13 cellular contexts compared by ENCODE assay signal in genomic region chr11:134032501-134033091, GRCh38. TPM values are rescaled to one million over a fixed set of nuclear protein-coding genes. Genes with fewer than 3 reads are reported as not detected.
DNase-seq lines count a peak whose midpoint lies in the region; ATAC-seq, FAIRE-seq and TF ChIP-seq lines count a peak whose summit lies in the region.
"Had no signal": no experiment of that assay in that cellular context is flagged by ENCODE, and none has a peak within 500 bp of the region (broad histone marks: within the 10 kb centered on the region; RNA-seq: fewer than 3 reads in every experiment).

No MANE protein-coding gene starts in this region.

- H3K9me3 ChIP-seq in heart left ventricle (no peaks in the 10 kb centered on the region), WERI-Rb-1 (ENCODE audit: severe bottlenecking) (no peaks in the 10 kb centered on the region), tibial artery (no peaks in the 10 kb centered on the region), small intestine (ENCODE audit: control insufficient read depth, low read depth) (no peaks in the 10 kb centered on the region)
- H3K9me3 ChIP-seq: neutrophil had no signal

- H3K4me1 Mint-ChIP-seq in stimulated activated memory B cell treated with anti-CD40 and anti-IgM and Interleukin-4, amounts not matched to agents 10 μg/mL and 1 μg/mL and 100 μg/mL, for 72 hours: peaks cover 34% of the 10 kb centered on the region

- no peaks in the 10 kb centered on the region for H3K9me3 Mint-ChIP-seq in stimulated activated memory B cell treated with anti-CD40 and anti-IgM and Interleukin-4, amounts not matched to agents 10 μg/mL and 1 μg/mL and 100 μg/mL, for 72 hours
- H3K9me3 Mint-ChIP-seq: activated naive CD4-positive, alpha-beta T cell treated with anti-CD3 and anti-CD28 coated beads, Interleukin-2, amount 50 U/mL, for 24 hours had no signal

- TF ChIP-seq CTCF in heart left ventricle (IDR thresholded peaks at IDR 0.05) (no peak), WERI-Rb-1 (IDR thresholded peaks at IDR 0.05; ENCODE audit: low read depth, low read length) (no peak), tibial artery (IDR thresholded peaks at IDR 0.05) (no peak)

- no peaks in the 10 kb centered on the region for H3K36me3 Mint-ChIP-seq in stimulated activated memory B cell treated with anti-CD40 and anti-IgM and Interleukin-4, amounts not matched to agents 10 μg/mL and 1 μg/mL and 100 μg/mL, for 72 hours
- H3K36me3 Mint-ChIP-seq: activated naive CD4-positive, alpha-beta T cell treated with anti-CD3 and anti-CD28 coated beads, Interleukin-2, amount 50 U/mL, for 24 hours had no signal

- intact Hi-C loops in heart left ventricle (cut with DNase I): loop anchor here in 3 of 10 donors (5.0 to 10.0 kb wide), 2 partner anchors 78 to 80 kb away; partner anchors contain the start of gene IGSF9B (in 1 of the 3)
- intact Hi-C loops in cardiac septum (cut with DNase I): no loop called here
- intact Hi-C loops in tibial artery (cut with DNase I; ENCODE audit: low total_unique reads): loop anchor here (5.0 kb wide), 1 partner anchor 65 kb away; no protein-coding TSS in a partner anchor

- no peaks in the 10 kb centered on the region for H3K27me3 ChIP-seq in heart left ventricle
- H3K27me3 ChIP-seq in WERI-Rb-1 (ENCODE audit: insufficient read depth, low read depth, severe bottlenecking): no peaks in the 10 kb centered on the region
- no peaks in the 10 kb centered on the region for H3K27me3 ChIP-seq in layer of hippocampus (ENCODE audit: control insufficient read depth, insufficient read depth, low read length)
- H3K27me3 ChIP-seq in tibial artery: peaks cover 0 to 13% of the 10 kb centered on the region in 2 donors
- peaks cover 0 to 3% of the 10 kb centered on the region in 2 donors for H3K27me3 ChIP-seq in small intestine (ENCODE audit: control insufficient read depth in 2 of 2, insufficient read depth in 2 of 2, low read length in 2 of 2)

- H3K4me3 Mint-ChIP-seq in stimulated activated memory B cell treated with anti-CD40 and anti-IgM and Interleukin-4, amounts not matched to agents 10 μg/mL and 1 μg/mL and 100 μg/mL, for 72 hours: no peak overlapping the region

- peaks cover 3 to 49% (median 37%) of the 10 kb centered on the region in 12 donors for H3K4me1 ChIP-seq in heart left ventricle
- peaks cover 3 to 42% (median 30%) of the 10 kb centered on the region in 4 donors for H3K4me1 ChIP-seq in tibial artery
- H3K4me1 ChIP-seq in small intestine (ENCODE audit: control insufficient read depth in 2 of 2, insufficient read depth in 1 of 2, low read depth in 1 of 2, low read length in 1 of 2): peaks cover 0 to 5% of the 10 kb centered on the region in 2 donors

- 42 to 71% (median 54%) methylated on average over 6 to 24 of the region's 24 CpGs for WGBS in heart left ventricle, 4 donors
- WGBS in small intestine, 3 donors: 25 to 46% (median 45%) methylated on average over 21 to 24 of the region's 24 CpGs

- FAIRE-seq in small intestine (lab: Jason Lieb, UNC): no peak
- FAIRE-seq: D721Med had no signal

- H3K27ac Mint-ChIP-seq in stimulated activated memory B cell treated with anti-CD40 and anti-IgM and Interleukin-4, amounts not matched to agents 10 μg/mL and 1 μg/mL and 100 μg/mL, for 72 hours: no peak overlapping the region

- ATAC-seq in heart left ventricle: peak in 1 of 4 donors; percentile 1
- no peak for ATAC-seq in stimulated activated memory B cell treated with anti-CD40 and anti-IgM and Interleukin-4, amounts not matched to agents 10 μg/mL and 1 μg/mL and 100 μg/mL, for 72 hours

- H3K27ac ChIP-seq in heart left ventricle: peak overlapping the region in 7 of 12 donors; percentile 88 to 98 (median 91)
- peak overlapping the region; percentile 89 for H3K27ac ChIP-seq in WERI-Rb-1
- H3K27ac ChIP-seq in layer of hippocampus (ENCODE audit: low read depth, low read length): peak overlapping the region; percentile 74
- peak overlapping the region; percentile 82 to 94 for H3K27ac ChIP-seq in tibial artery
- no peak overlapping the region for H3K27ac ChIP-seq in small intestine (ENCODE audit: low read depth in 1 of 2, low read length in 1 of 2)
- H3K27ac ChIP-seq: neutrophil had no signal

- no peak overlapping the region for H3K4me3 ChIP-seq in heart left ventricle
- H3K4me3 ChIP-seq in WERI-Rb-1 (ENCODE audit: low read depth, low read length): no peak overlapping the region
- no peak overlapping the region for H3K4me3 ChIP-seq in tibial artery
- no peak overlapping the region for H3K4me3 ChIP-seq in small intestine (ENCODE audit: low read depth in 1 of 2, low read length in 2 of 2)

- H3K36me3 ChIP-seq in heart left ventricle (no peaks in the 10 kb centered on the region), WERI-Rb-1 (no peaks in the 10 kb centered on the region), tibial artery (no peaks in the 10 kb centered on the region), small intestine (ENCODE audit: control insufficient read depth in 2 of 2, insufficient read depth in 2 of 2, low read length in 2 of 2) (no peaks in the 10 kb centered on the region)
- H3K36me3 ChIP-seq: neutrophil had no signal

- DNase-seq in heart left ventricle: peak in 4 of 5 donors; percentile 47 to 66 (median 52)
- no peak for DNase-seq in cardiac septum (ENCODE audit: low spot score)
- no peak for DNase-seq in WERI-Rb-1
- DNase-seq in tibial artery: peak in 1 of 2 donors; percentile 72
- no peak for DNase-seq in small intestine
- DNase-seq in SIG-M5 (lab: John Stamatoyannopoulos, UW): no peak
- DNase-seq: MV-4-11, T-helper 1 cell had no signal

- peaks cover 42% of the 10 kb centered on the region for H3K27me3 Mint-ChIP-seq in stimulated activated memory B cell treated with anti-CD40 and anti-IgM and Interleukin-4, amounts not matched to agents 10 μg/mL and 1 μg/mL and 100 μg/mL, for 72 hours
- H3K27me3 Mint-ChIP-seq: activated naive CD4-positive, alpha-beta T cell treated with anti-CD3 and anti-CD28 coated beads, Interleukin-2, amount 50 U/mL, for 24 hours had no signal

- no peak for TF ChIP-seq POLR2A in heart left ventricle (IDR thresholded peaks at IDR 0.05)

RNA-seq across cellular contexts. Expression of gene JAM3, which starts 36.3 kb away (rescaled TPM):
- total RNA-seq in heart left ventricle (10 to 100 TPM; 23.4 to 56.9 (median 34.3) TPM), cardiac septum (46.5 TPM)
- polyA plus RNA-seq in heart left ventricle (10 to 100 TPM; 11.9 to 18.5 TPM), small intestine (1 to 10 TPM in 2 of 3 donors, under 1 TPM in 1; 0.67 to 7.6 (median 1.4) TPM)

Comparison
In these comparisons a context has a peak if more than half of its experiments do, and no peak if none do; other contexts are left out.
1. DNase-seq: peak in heart left ventricle (4 of 5); none in cardiac septum (single experiment), WERI-Rb-1 (single experiment), small intestine (single experiment) and SIG-M5 (single experiment).
2. H3K27ac ChIP-seq: peak in heart left ventricle (7 of 12), WERI-Rb-1 (single experiment), layer of hippocampus (single experiment) and tibial artery (2 of 2); none in small intestine (0 of 2).